10 cellular contexts compared by ENCODE assay signal in the genomic region with DNA sequence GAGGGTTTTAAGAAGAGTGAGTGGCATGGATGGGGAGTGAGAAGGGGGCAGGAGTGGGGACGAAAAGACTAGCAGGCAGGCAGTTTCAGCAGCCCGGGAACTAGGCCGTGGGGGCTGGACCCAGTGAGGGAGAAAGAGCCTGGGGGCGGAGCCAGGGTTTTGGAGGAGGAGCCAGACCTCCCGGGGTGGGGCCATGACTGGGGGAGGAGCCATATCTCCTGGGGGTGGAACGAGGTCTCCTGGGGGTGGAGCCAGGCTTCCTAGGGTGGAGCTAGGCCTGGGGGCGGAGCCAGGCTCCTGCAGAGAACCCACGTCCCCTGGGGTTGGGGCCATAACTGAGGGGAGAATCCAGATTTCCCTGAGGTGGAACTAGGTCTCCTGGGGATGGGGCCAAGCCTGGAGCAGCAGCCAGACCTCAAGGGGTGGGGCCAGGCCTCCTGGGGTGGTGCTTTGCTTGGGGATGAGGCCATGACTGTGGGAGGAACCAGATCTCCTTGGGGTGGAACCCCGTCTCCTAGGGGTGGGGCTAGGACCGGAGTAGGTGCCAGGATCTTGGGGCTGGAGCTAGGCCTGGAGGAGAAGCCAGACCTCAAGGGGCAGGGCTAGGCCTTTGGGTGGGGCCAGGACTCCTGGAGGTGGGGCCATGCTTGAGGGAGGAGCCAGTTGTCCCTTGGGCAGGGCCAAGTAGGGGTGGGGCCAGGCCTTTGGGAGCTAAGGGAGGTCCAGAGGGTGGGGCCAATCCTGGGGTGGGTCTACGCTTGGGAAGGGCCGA. TPM values are rescaled to one million over a fixed set of nuclear protein-coding genes. Genes with fewer than 3 reads are reported as not detected.
DNase-seq lines count a peak whose midpoint lies in the region; ATAC-seq and TF ChIP-seq lines count a peak whose summit lies in the region.
"Had no signal": no experiment of that assay in that cellular context is flagged by ENCODE, and none has a peak within 500 bp of the region (broad histone marks: within the 10 kb centered on the region; RNA-seq: fewer than 3 reads in every experiment).

No MANE protein-coding gene starts in this region.

- no CpG with 5 or more reads among the region's 12 CpGs for WGBS in neuronal stem cell (ENCODE audit: extremely low coverage in 2 of 2, insufficient read length in 2 of 2, insufficient replicate concordance in 1 of 2), 2 donors

- H3K9ac ChIP-seq in DND-41 (ENCODE audit: low read depth, low read length) (no peak overlapping the region), Karpas-422 (ENCODE audit: low read length) (no peak overlapping the region), neuronal stem cell (ENCODE audit: low read depth, low read length, poor library complexity) (no peak overlapping the region)

- H3K27ac Mint-ChIP-seq in activated naive CD8-positive, alpha-beta T cell treated with anti-CD3 and anti-CD28 coated beads, Interleukin-2, amount 50 U/mL, for 24 hours = no peak overlapping the region

- H3K9me3 Mint-ChIP-seq in activated naive CD8-positive, alpha-beta T cell treated with anti-CD3 and anti-CD28 coated beads, Interleukin-2, amount 50 U/mL, for 24 hours = peaks cover 9% of the 10 kb centered on the region

- H4K20me1 ChIP-seq in DND-41 (ENCODE audit: insufficient read depth, low read length) (no peaks in the 10 kb centered on the region), Karpas-422 (ENCODE audit: insufficient read depth, low read depth, low read length) (no peaks in the 10 kb centered on the region)

- no peak overlapping the region for H4K8ac ChIP-seq in neuronal stem cell (ENCODE audit: low read depth, low read length)

- no peak for TF ChIP-seq POLR2A in GM18505 (IDR thresholded peaks at IDR 0.05; ENCODE audit: borderline replicate concordance, extremely low read depth, insufficient read depth, insufficient read length)

- no peak overlapping the region for H2BK120ac ChIP-seq in neuronal stem cell (ENCODE audit: low read depth, low read length)

- no peaks in the 10 kb centered on the region for H3K36me3 Mint-ChIP-seq in activated naive CD8-positive, alpha-beta T cell treated with anti-CD3 and anti-CD28 coated beads, Interleukin-2, amount 50 U/mL, for 24 hours (ENCODE audit: low read depth)

- peak overlapping the region; percentile 83 for H2BK15ac ChIP-seq in neuronal stem cell (ENCODE audit: low read length)

- no peaks in the 10 kb centered on the region for H3K4me1 Mint-ChIP-seq in activated naive CD8-positive, alpha-beta T cell treated with anti-CD3 and anti-CD28 coated beads, Interleukin-2, amount 50 U/mL, for 24 hours

- no peaks in the 10 kb centered on the region for H3K79me1 ChIP-seq in neuronal stem cell (ENCODE audit: low read depth, low read length)

- H3K27me3 Mint-ChIP-seq in activated naive CD8-positive, alpha-beta T cell treated with anti-CD3 and anti-CD28 coated beads, Interleukin-2, amount 50 U/mL, for 24 hours = peaks cover 8% of the 10 kb centered on the region

- H3K4me2 ChIP-seq in DND-41 (ENCODE audit: insufficient read depth, low read length) (no peak overlapping the region), Karpas-422 (ENCODE audit: low read depth, low read length, poor library complexity, severe bottlenecking) (no peak overlapping the region), neuronal stem cell (ENCODE audit: insufficient read depth, low read length, poor library complexity, severe bottlenecking) (no peak overlapping the region)

- H3K14ac ChIP-seq in neuronal stem cell (ENCODE audit: low read length) = no peak overlapping the region

- H3K23ac ChIP-seq in neuronal stem cell (ENCODE audit: low read depth, low read length, poor library complexity) = peak overlapping the region; percentile 75

- ATAC-seq in DND-41 (ENCODE audit: insufficient read depth, low read depth) (peak; percentile 66), HG03442 (IDR thresholded peaks at IDR 0.05; ENCODE audit: unreplicated experiment) (no peak), HG03342 (IDR thresholded peaks at IDR 0.05; ENCODE audit: unreplicated experiment) (no peak), GM18505 (IDR thresholded peaks at IDR 0.05; ENCODE audit: unreplicated experiment) (no peak)
- ATAC-seq in activated naive CD8-positive, alpha-beta T cell treated with anti-CD3 and anti-CD28 coated beads, Interleukin-2, amount 50 U/mL, for 24 hours = peak; percentile 45

- H3K36me3 ChIP-seq in DND-41 (ENCODE audit: insufficient read depth, low read length) (no peaks in the 10 kb centered on the region), Karpas-422 (ENCODE audit: insufficient read depth, low read length) (no peaks in the 10 kb centered on the region), neuronal stem cell (replicated peaks in 1 of 2; ENCODE audit: control insufficient read depth in 2 of 2, insufficient read depth in 2 of 2, low read length in 2 of 2) (no peaks in the 10 kb centered on the region)

- H3K4me3 Mint-ChIP-seq in activated naive CD8-positive, alpha-beta T cell treated with anti-CD3 and anti-CD28 coated beads, Interleukin-2, amount 50 U/mL, for 24 hours = no peak overlapping the region

- no peak overlapping the region for H4K91ac ChIP-seq in neuronal stem cell (ENCODE audit: low read depth, low read length, poor library complexity)

- no peak for TF ChIP-seq CTCF in DND-41 (IDR thresholded peaks at IDR 0.05; ENCODE audit: borderline replicate concordance, extremely low read depth, low read length, poor library complexity, severe bottlenecking)

- no peaks in the 10 kb centered on the region for H3K27me3 ChIP-seq in DND-41 (ENCODE audit: insufficient read depth, low read length, poor library complexity)
- H3K27me3 ChIP-seq in Karpas-422 (ENCODE audit: low read length) = no peaks in the 10 kb centered on the region
- peaks cover 0 to 5% (median 0%) of the 10 kb centered on the region in 3 experiments for H3K27me3 ChIP-seq in neuronal stem cell (ENCODE audit: control insufficient read depth in 3 of 3, insufficient read depth in 3 of 3, low read depth in 1 of 3, low read length in 3 of 3)

- peak overlapping the region; percentile 81 for H2AK5ac ChIP-seq in neuronal stem cell (ENCODE audit: low read depth, low read length)

- no peaks in the 10 kb centered on the region for H3K9me3 ChIP-seq in DND-41 (ENCODE audit: insufficient read depth, low read length, severe bottlenecking)
- H3K9me3 ChIP-seq in Karpas-422 (ENCODE audit: low read length) = no peaks in the 10 kb centered on the region
- peaks cover 0 to 9% of the 10 kb centered on the region in 2 donors for H3K9me3 ChIP-seq in neuronal stem cell (replicated peaks in 1 of 2; ENCODE audit: control insufficient read depth in 2 of 2, insufficient read depth in 1 of 2, low read depth in 1 of 2, low read length in 2 of 2)

- H3K4me3 ChIP-seq in DND-41 (ENCODE audit: low read depth in 1 of 2, low read length in 2 of 2) = no peak overlapping the region
- no peak overlapping the region for H3K4me3 ChIP-seq in Karpas-422 (ENCODE audit: low read length)
- no peak overlapping the region for H3K4me3 ChIP-seq in neuronal stem cell (ENCODE audit: low read length in 2 of 2)
- H3K4me3 ChIP-seq: dorsolateral prefrontal cortex had no signal

- peak overlapping the region; percentile 59 for H3K18ac ChIP-seq in neuronal stem cell (ENCODE audit: low read length)

- H3K79me2 ChIP-seq in DND-41 (ENCODE audit: insufficient read depth, low read length) = no peaks in the 10 kb centered on the region
- H3K79me2 ChIP-seq in Karpas-422 (ENCODE audit: low read length) = no peaks in the 10 kb centered on the region

- H3K9me2 ChIP-seq in Karpas-422 (replicated peaks; ENCODE audit: insufficient read depth, low read length) = no peaks in the 10 kb centered on the region

- H2AFZ ChIP-seq in DND-41 (ENCODE audit: low read depth, low read length) (no peak overlapping the region), Karpas-422 (ENCODE audit: low read length) (no peak overlapping the region), neuronal stem cell (ENCODE audit: low read length) (no peak overlapping the region)

- H3K4me1 ChIP-seq in DND-41 (ENCODE audit: insufficient read depth, low read length) = no peaks in the 10 kb centered on the region
- H3K4me1 ChIP-seq in Karpas-422 (ENCODE audit: low read length) = no peaks in the 10 kb centered on the region
- H3K4me1 ChIP-seq in neuronal stem cell (ENCODE audit: control insufficient read depth in 2 of 2, insufficient read depth in 1 of 2, low read depth in 1 of 2, low read length in 2 of 2) = peaks cover 5 to 21% of the 10 kb centered on the region in 2 donors

- DNase-seq in DND-41 = peak; percentile 39
- DNase-seq in Karpas-422 = peak; percentile 79
- peak; percentile 40 for DNase-seq in activated naive CD8-positive, alpha-beta T cell treated with anti-CD3 and anti-CD28 coated beads, Interleukin-2, amount 50 U/mL, for 24 hours
- DNase-seq in neuronal stem cell (ENCODE audit: low spot score) = no peak
- DNase-seq in kidney tubule cell (ENCODE audit: low spot score) = no peak
- DNase-seq: dorsolateral prefrontal cortex, SHP77 had no signal

- peak overlapping the region; percentile 14 for H2BK12ac ChIP-seq in neuronal stem cell (ENCODE audit: low read length)

- H3K4ac ChIP-seq in neuronal stem cell (ENCODE audit: low read length) = no peak overlapping the region

- H2BK5ac ChIP-seq in neuronal stem cell (ENCODE audit: low read length) = no peak overlapping the region

- H3K27ac ChIP-seq in DND-41 (ENCODE audit: low read length) (no peak overlapping the region), Karpas-422 (ENCODE audit: low read length) (no peak overlapping the region), neuronal stem cell (replicated peaks; ENCODE audit: low read length) (no peak overlapping the region)

RNA-seq across cellular contexts. Expression of a gene that starts 41.7 kb away (rescaled TPM):
- not detected in 2 replicates for total RNA-seq in Karpas-422 (2014; rRNA removed; shearing (Covaris generic); ENCODE audit: low replicate concordance)
- 18.1 TPM for polyA plus RNA-seq in neuronal stem cell (2013, experiment 1 of 2)
- polyA plus RNA-seq in neuronal stem cell (2013, experiment 2 of 2) = 17.6 TPM

Comparison
In these comparisons a context has a peak if more than half of its experiments do, and no peak if none do; other contexts are left out.
1. ATAC-seq: peak in DND-41 (single experiment) and activated naive CD8-positive, alpha-beta T cell treated with anti-CD3 and anti-CD28 coated beads, Interleukin-2, amount 50 U/mL, for 24 hours (single experiment); none in HG03442 (single experiment), HG03342 (single experiment) and GM18505 (single experiment).
2. DNase-seq: peak in DND-41 (single experiment), Karpas-422 (single experiment) and activated naive CD8-positive, alpha-beta T cell treated with anti-CD3 and anti-CD28 coated beads, Interleukin-2, amount 50 U/mL, for 24 hours (single experiment); none in neuronal stem cell (single experiment) and kidney tubule cell (single experiment).